In the genomic region with DNA sequence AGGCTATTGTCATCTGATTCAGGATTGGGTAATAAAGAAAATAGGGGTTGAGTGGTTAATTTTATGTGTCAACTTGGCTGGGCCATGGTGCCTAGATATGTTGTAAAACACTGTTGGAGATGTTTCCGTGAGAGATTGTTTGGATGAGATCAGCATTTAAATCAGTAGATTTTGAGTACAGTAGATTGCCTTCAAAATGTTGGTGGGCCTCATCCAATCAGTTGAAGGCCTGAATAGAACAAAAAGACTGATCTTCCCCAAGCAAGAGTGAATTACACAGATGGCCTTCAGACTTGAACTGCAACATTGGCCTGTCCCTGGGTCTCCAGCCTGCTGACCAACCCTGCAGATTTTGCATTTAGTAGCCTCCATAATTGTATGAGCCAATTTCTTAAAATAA, we compare ENCODE assay signal across 9 cellular contexts.
"Had no signal": no experiment of that assay in that cellular context is flagged by ENCODE, and none has a peak within 500 bp of the region (broad histone marks: within the 10 kb centered on the region; RNA-seq: fewer than 3 reads in every experiment).

No MANE protein-coding gene starts in this region.

- DNase-seq: H9, HCEC 1CT, HFFc6, KG1 had no signal

- H3K4me3 ChIP-seq: GM23338 had no signal

- H3K4me2 ChIP-seq: GM23338 had no signal

- H3K27ac ChIP-seq: HL-60 had no signal

- FAIRE-seq: H1, H54, HepG2 had no signal

- H2AFZ ChIP-seq: GM23338 had no signal

- ATAC-seq: GM23338, HepG2 had no signal
